ENCODE assay signal across 1 cellular context in the genomic region with DNA sequence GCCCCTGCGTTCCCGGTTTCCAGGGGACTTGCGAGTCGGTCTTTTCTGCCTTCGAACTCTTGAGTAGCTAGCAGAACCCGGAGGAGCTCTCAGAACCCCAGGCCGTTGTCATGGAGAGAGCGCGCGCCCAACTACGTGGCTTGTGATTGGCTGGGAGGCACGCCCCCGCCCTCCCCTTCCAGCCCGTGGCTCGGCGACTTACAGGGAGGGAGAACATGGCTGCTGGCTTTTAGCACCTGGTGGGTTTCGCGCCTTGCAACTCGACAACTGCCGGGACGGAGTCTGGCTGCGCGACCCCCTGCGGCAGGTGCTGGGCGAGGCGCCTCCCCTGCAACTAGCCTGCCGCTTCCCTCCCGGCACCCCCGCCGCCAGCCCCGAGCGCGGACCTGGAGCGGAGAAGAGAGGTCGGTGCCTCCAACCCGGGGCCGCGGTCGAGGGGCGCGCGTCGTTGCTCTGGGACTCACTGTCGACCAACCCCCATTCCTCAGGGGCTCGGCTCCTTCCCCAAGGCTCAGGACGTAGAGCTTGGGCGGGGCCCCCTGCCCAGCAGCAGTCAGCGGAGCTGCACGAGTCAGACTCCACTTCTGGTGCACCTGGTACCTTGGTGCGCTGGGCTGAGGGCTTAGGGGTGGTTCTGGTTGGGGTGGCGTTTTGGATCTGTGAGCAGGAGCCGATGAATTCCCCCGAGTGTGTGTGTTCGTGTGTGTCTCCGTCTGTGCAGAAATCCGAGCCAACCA.
A peak's percentile ranks its signal among the peaks of the same experiment; 100 is the strongest.
TF ChIP-seq lines count a peak whose summit lies in the region.

No MANE protein-coding gene starts in this region.

TF ChIP-seq in HepG2, 621 proteins besides CTCF, POLR2A, EP300 and RAD21 (continued from another document and continues in another):
- TF ChIP-seq, protein P1, sequence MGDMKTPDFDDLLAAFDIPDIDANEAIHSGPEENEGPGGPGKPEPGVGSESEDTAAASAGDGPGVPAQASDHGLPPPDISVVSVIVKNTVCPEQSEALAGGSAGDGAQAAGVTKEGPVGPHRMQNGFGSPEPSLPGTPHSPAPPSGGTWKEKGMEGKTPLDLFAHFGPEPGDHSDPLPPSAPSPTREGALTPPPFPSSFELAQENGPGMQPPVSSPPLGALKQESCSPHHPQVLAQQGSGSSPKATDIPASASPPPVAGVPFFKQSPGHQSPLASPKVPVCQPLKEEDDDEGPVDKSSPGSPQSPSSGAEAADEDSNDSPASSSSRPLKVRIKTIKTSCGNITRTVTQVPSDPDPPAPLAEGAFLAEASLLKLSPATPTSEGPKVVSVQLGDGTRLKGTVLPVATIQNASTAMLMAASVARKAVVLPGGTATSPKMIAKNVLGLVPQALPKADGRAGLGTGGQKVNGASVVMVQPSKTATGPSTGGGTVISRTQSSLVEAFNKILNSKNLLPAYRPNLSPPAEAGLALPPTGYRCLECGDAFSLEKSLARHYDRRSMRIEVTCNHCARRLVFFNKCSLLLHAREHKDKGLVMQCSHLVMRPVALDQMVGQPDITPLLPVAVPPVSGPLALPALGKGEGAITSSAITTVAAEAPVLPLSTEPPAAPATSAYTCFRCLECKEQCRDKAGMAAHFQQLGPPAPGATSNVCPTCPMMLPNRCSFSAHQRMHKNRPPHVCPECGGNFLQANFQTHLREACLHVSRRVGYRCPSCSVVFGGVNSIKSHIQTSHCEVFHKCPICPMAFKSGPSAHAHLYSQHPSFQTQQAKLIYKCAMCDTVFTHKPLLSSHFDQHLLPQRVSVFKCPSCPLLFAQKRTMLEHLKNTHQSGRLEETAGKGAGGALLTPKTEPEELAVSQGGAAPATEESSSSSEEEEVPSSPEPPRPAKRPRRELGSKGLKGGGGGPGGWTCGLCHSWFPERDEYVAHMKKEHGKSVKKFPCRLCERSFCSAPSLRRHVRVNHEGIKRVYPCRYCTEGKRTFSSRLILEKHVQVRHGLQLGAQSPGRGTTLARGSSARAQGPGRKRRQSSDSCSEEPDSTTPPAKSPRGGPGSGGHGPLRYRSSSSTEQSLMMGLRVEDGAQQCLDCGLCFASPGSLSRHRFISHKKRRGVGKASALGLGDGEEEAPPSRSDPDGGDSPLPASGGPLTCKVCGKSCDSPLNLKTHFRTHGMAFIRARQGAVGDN (CRISPR knock-in tag; IDR thresholded peaks at IDR 0.05): peak; percentile 100
- TF ChIP-seq ATAD3A (CRISPR knock-in tag; IDR thresholded peaks at IDR 0.05) (peak; percentile 92; the same call in 1 of the 2 replicates), ARNT (IDR thresholded peaks at IDR 0.05) (no peak), SNAPC2 (CRISPR knock-in tag; IDR thresholded peaks at IDR 0.05) (peak; percentile 56; the same call in 1 of the 2 replicates), ATF7 (IDR thresholded peaks at IDR 0.05) (no peak), ATF7 (CRISPR knock-in tag; IDR thresholded peaks at IDR 0.05) (peak; percentile 56; the same call in 1 of the 2 replicates), RBM22 (optimal IDR thresholded peaks at IDR 0.05; ENCODE audit: low read length) (no peak), ATRX (CRISPR knock-in tag; IDR thresholded peaks at IDR 0.05; ENCODE audit: borderline replicate concordance) (peak; percentile 44; the same call in 1 of the 2 replicates), CHD2 (IDR thresholded peaks at IDR 0.05; ENCODE audit: low read depth, low read length) (no peak), MED1 (CRISPR knock-in tag; IDR thresholded peaks at IDR 0.05) (peak; percentile 74), ZNF160 (CRISPR knock-in tag; IDR thresholded peaks at IDR 0.05) (peak; percentile 71; the same call in 1 of the 2 replicates), MATR3 (CRISPR knock-in tag; IDR thresholded peaks at IDR 0.05) (no peak), ZNF101 (CRISPR knock-in tag; IDR thresholded peaks at IDR 0.05; ENCODE audit: borderline replicate concordance, low read depth) (no peak), TOPORS (CRISPR knock-in tag; IDR thresholded peaks at IDR 0.05) (peak; percentile 82), GTF3A (CRISPR knock-in tag; conservative IDR thresholded peaks at IDR 0.05) (no peak), ZNF546 (CRISPR knock-in tag; conservative IDR thresholded peaks at IDR 0.05) (peak; percentile 98), NR2C2 (CRISPR knock-in tag; IDR thresholded peaks at IDR 0.05; ENCODE audit: borderline replicate concordance) (peak; percentile 53), ZNF556 (CRISPR knock-in tag; IDR thresholded peaks at IDR 0.05; ENCODE audit: borderline replicate concordance) (peak; percentile 92), ZNF543 (CRISPR knock-in tag; IDR thresholded peaks at IDR 0.05) (peak; percentile 98), MYC (CRISPR knock-in tag; IDR thresholded peaks at IDR 0.05; ENCODE audit: borderline replicate concordance) (peak; percentile 81)
- TF ChIP-seq, protein P2, sequence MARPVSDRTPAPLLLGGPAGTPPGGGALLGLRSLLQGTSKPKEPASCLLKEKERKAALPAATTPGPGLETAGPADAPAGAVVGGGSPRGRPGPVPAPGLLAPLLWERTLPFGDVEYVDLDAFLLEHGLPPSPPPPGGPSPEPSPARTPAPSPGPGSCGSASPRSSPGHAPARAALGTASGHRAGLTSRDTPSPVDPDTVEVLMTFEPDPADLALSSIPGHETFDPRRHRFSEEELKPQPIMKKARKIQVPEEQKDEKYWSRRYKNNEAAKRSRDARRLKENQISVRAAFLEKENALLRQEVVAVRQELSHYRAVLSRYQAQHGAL (CRISPR knock-in tag; IDR thresholded peaks at IDR 0.05; ENCODE audit: not compliant biosample characterization): peak; percentile 92
- TF ChIP-seq, protein P3, sequence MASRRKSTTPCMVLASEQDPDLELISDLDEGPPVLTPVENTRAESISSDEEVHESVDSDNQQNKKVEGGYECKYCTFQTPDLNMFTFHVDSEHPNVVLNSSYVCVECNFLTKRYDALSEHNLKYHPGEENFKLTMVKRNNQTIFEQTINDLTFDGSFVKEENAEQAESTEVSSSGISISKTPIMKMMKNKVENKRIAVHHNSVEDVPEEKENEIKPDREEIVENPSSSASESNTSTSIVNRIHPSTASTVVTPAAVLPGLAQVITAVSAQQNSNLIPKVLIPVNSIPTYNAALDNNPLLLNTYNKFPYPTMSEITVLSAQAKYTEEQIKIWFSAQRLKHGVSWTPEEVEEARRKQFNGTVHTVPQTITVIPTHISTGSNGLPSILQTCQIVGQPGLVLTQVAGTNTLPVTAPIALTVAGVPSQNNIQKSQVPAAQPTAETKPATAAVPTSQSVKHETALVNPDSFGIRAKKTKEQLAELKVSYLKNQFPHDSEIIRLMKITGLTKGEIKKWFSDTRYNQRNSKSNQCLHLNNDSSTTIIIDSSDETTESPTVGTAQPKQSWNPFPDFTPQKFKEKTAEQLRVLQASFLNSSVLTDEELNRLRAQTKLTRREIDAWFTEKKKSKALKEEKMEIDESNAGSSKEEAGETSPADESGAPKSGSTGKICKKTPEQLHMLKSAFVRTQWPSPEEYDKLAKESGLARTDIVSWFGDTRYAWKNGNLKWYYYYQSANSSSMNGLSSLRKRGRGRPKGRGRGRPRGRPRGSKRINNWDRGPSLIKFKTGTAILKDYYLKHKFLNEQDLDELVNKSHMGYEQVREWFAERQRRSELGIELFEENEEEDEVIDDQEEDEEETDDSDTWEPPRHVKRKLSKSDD (CRISPR knock-in tag; IDR thresholded peaks at IDR 0.05; ENCODE audit: low read depth): peak; percentile 83
- TF ChIP-seq, protein P4, sequence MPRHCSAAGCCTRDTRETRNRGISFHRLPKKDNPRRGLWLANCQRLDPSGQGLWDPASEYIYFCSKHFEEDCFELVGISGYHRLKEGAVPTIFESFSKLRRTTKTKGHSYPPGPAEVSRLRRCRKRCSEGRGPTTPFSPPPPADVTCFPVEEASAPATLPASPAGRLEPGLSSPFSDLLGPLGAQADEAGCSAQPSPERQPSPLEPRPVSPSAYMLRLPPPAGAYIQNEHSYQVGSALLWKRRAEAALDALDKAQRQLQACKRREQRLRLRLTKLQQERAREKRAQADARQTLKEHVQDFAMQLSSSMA (CRISPR knock-in tag; IDR thresholded peaks at IDR 0.05): peak; percentile 90; the same call in 1 of the 2 replicates
- TF ChIP-seq, protein P5, sequence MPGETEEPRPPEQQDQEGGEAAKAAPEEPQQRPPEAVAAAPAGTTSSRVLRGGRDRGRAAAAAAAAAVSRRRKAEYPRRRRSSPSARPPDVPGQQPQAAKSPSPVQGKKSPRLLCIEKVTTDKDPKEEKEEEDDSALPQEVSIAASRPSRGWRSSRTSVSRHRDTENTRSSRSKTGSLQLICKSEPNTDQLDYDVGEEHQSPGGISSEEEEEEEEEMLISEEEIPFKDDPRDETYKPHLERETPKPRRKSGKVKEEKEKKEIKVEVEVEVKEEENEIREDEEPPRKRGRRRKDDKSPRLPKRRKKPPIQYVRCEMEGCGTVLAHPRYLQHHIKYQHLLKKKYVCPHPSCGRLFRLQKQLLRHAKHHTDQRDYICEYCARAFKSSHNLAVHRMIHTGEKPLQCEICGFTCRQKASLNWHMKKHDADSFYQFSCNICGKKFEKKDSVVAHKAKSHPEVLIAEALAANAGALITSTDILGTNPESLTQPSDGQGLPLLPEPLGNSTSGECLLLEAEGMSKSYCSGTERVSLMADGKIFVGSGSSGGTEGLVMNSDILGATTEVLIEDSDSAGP (CRISPR knock-in tag; IDR thresholded peaks at IDR 0.05; ENCODE audit: borderline replicate concordance): peak; percentile 89
- TF ChIP-seq, protein P6, sequence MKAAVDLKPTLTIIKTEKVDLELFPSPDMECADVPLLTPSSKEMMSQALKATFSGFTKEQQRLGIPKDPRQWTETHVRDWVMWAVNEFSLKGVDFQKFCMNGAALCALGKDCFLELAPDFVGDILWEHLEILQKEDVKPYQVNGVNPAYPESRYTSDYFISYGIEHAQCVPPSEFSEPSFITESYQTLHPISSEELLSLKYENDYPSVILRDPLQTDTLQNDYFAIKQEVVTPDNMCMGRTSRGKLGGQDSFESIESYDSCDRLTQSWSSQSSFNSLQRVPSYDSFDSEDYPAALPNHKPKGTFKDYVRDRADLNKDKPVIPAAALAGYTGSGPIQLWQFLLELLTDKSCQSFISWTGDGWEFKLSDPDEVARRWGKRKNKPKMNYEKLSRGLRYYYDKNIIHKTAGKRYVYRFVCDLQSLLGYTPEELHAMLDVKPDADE (CRISPR knock-in tag; IDR thresholded peaks at IDR 0.05): peak; percentile 95
- TF ChIP-seq, protein P7, sequence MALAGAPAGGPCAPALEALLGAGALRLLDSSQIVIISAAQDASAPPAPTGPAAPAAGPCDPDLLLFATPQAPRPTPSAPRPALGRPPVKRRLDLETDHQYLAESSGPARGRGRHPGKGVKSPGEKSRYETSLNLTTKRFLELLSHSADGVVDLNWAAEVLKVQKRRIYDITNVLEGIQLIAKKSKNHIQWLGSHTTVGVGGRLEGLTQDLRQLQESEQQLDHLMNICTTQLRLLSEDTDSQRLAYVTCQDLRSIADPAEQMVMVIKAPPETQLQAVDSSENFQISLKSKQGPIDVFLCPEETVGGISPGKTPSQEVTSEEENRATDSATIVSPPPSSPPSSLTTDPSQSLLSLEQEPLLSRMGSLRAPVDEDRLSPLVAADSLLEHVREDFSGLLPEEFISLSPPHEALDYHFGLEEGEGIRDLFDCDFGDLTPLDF (CRISPR knock-in tag; IDR thresholded peaks at IDR 0.05): peak; percentile 90
- TF ChIP-seq, protein P8, sequence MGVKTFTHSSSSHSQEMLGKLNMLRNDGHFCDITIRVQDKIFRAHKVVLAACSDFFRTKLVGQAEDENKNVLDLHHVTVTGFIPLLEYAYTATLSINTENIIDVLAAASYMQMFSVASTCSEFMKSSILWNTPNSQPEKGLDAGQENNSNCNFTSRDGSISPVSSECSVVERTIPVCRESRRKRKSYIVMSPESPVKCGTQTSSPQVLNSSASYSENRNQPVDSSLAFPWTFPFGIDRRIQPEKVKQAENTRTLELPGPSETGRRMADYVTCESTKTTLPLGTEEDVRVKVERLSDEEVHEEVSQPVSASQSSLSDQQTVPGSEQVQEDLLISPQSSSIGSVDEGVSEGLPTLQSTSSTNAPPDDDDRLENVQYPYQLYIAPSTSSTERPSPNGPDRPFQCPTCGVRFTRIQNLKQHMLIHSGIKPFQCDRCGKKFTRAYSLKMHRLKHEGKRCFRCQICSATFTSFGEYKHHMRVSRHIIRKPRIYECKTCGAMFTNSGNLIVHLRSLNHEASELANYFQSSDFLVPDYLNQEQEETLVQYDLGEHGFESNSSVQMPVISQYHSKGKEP (CRISPR knock-in tag; IDR thresholded peaks at IDR 0.05): 0 out of 2 replicates have a peak, but pooled peaks have one; percentile 77
- TF ChIP-seq, protein P9, sequence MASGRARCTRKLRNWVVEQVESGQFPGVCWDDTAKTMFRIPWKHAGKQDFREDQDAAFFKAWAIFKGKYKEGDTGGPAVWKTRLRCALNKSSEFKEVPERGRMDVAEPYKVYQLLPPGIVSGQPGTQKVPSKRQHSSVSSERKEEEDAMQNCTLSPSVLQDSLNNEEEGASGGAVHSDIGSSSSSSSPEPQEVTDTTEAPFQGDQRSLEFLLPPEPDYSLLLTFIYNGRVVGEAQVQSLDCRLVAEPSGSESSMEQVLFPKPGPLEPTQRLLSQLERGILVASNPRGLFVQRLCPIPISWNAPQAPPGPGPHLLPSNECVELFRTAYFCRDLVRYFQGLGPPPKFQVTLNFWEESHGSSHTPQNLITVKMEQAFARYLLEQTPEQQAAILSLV (CRISPR knock-in tag; IDR thresholded peaks at IDR 0.05; ENCODE audit: borderline replicate concordance): peak; percentile 96; the same call in 1 of the 2 replicates
- TF ChIP-seq, protein P10, sequence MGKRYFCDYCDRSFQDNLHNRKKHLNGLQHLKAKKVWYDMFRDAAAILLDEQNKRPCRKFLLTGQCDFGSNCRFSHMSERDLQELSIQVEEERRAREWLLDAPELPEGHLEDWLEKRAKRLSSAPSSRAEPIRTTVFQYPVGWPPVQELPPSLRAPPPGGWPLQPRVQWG (CRISPR knock-in tag; IDR thresholded peaks at IDR 0.05; ENCODE audit: borderline replicate concordance, low read depth): no peak
- TF ChIP-seq, protein P11, sequence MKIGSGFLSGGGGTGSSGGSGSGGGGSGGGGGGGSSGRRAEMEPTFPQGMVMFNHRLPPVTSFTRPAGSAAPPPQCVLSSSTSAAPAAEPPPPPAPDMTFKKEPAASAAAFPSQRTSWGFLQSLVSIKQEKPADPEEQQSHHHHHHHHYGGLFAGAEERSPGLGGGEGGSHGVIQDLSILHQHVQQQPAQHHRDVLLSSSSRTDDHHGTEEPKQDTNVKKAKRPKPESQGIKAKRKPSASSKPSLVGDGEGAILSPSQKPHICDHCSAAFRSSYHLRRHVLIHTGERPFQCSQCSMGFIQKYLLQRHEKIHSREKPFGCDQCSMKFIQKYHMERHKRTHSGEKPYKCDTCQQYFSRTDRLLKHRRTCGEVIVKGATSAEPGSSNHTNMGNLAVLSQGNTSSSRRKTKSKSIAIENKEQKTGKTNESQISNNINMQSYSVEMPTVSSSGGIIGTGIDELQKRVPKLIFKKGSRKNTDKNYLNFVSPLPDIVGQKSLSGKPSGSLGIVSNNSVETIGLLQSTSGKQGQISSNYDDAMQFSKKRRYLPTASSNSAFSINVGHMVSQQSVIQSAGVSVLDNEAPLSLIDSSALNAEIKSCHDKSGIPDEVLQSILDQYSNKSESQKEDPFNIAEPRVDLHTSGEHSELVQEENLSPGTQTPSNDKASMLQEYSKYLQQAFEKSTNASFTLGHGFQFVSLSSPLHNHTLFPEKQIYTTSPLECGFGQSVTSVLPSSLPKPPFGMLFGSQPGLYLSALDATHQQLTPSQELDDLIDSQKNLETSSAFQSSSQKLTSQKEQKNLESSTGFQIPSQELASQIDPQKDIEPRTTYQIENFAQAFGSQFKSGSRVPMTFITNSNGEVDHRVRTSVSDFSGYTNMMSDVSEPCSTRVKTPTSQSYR (CRISPR knock-in tag; IDR thresholded peaks at IDR 0.05; ENCODE audit: borderline replicate concordance): peak; percentile 44; the same call in 1 of the 2 replicates
